1 cellular context compared by ENCODE assay signal in the genomic region with DNA sequence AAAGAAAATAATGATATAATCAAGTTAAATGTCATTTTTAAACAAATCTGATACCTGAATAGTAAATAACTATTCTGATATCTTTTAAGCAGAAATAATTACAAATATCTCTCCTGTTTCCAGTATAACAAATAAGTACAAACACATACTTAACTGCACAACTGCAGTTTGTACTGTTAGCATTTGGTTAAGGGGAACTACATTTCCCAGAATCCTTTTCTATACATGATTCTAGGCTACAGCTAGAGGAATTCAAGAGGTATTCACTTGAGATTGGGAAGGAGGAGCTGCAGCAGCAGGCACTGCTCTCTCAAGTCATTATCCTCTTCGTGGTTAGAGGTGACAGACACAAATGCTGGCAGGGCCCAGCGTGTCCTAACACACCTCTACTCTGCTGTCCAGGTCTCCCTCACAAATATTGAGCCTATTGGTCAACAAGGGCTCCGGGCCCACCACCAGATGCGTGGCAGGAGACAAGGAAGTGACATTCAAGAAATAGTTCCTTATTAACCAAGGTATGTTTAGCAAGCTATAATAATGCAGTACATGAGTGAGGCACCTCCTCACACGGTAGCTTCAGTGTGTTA.
TF ChIP-seq lines count a peak whose summit lies in the region.

No MANE protein-coding gene starts in this region.

TF ChIP-seq in K562, 482 proteins besides CTCF, POLR2A, EP300 and RAD21 (continued from another document and continues in another):
- TF ChIP-seq, protein P1, sequence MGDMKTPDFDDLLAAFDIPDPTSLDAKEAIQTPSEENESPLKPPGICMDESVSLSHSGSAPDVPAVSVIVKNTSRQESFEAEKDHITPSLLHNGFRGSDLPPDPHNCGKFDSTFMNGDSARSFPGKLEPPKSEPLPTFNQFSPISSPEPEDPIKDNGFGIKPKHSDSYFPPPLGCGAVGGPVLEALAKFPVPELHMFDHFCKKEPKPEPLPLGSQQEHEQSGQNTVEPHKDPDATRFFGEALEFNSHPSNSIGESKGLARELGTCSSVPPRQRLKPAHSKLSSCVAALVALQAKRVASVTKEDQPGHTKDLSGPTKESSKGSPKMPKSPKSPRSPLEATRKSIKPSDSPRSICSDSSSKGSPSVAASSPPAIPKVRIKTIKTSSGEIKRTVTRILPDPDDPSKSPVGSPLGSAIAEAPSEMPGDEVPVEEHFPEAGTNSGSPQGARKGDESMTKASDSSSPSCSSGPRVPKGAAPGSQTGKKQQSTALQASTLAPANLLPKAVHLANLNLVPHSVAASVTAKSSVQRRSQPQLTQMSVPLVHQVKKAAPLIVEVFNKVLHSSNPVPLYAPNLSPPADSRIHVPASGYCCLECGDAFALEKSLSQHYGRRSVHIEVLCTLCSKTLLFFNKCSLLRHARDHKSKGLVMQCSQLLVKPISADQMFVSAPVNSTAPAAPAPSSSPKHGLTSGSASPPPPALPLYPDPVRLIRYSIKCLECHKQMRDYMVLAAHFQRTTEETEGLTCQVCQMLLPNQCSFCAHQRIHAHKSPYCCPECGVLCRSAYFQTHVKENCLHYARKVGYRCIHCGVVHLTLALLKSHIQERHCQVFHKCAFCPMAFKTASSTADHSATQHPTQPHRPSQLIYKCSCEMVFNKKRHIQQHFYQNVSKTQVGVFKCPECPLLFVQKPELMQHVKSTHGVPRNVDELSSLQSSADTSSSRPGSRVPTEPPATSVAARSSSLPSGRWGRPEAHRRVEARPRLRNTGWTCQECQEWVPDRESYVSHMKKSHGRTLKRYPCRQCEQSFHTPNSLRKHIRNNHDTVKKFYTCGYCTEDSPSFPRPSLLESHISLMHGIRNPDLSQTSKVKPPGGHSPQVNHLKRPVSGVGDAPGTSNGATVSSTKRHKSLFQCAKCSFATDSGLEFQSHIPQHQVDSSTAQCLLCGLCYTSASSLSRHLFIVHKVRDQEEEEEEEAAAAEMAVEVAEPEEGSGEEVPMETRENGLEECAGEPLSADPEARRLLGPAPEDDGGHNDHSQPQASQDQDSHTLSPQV (IDR thresholded peaks at IDR 0.05) = no peak; the same call in 1 of the 2 replicates
- 0 out of 2 replicates have a peak, but pooled peaks have one; percentile 32 for TF ChIP-seq GTF2E2 (tag; IDR thresholded peaks at IDR 0.05)
- no peak for TF ChIP-seq YY1 (IDR thresholded peaks at IDR 0.05; ENCODE audit: borderline replicate concordance in 1 of 3, control insufficient read depth in 1 of 3, extremely low read depth in 1 of 3, insufficient read depth in 3 of 3, insufficient read length in 1 of 3, insufficient replicate concordance in 2 of 3, low read depth in 1 of 3, low read length in 2 of 3)
- no peak for TF ChIP-seq TEAD2 (tag; IDR thresholded peaks at IDR 0.05)
- TF ChIP-seq ZNF175 (CRISPR knock-in tag; IDR thresholded peaks at IDR 0.05; ENCODE audit: low read depth) = no peak
- peak; percentile 64 for TF ChIP-seq ZBTB8A (IDR thresholded peaks at IDR 0.05; ENCODE audit: partially characterized antibody)
- peak; percentile 84 for TF ChIP-seq ZNF143 (CRISPR knock-in tag; IDR thresholded peaks at IDR 0.05)
- TF ChIP-seq MAZ (CRISPR knock-in tag; conservative IDR thresholded peaks at IDR 0.05 in 1 of 2, IDR thresholded peaks at IDR 0.05 in 1 of 2) = 0 out of 4 replicates have a peak, but pooled peaks of 1 of the 2 experiments have one; percentile 15
- peak; percentile 29; the same call in 1 of the 2 replicates for TF ChIP-seq ZNF212 (CRISPR knock-in tag; IDR thresholded peaks at IDR 0.05)
- peak; percentile 46 to 58; a peak in 3 of 4 replicates for TF ChIP-seq TRIM24 (IDR thresholded peaks at IDR 0.05)
- TF ChIP-seq ZNF253 (CRISPR knock-in tag; conservative IDR thresholded peaks at IDR 0.05) = no peak
- TF ChIP-seq, protein P2, sequence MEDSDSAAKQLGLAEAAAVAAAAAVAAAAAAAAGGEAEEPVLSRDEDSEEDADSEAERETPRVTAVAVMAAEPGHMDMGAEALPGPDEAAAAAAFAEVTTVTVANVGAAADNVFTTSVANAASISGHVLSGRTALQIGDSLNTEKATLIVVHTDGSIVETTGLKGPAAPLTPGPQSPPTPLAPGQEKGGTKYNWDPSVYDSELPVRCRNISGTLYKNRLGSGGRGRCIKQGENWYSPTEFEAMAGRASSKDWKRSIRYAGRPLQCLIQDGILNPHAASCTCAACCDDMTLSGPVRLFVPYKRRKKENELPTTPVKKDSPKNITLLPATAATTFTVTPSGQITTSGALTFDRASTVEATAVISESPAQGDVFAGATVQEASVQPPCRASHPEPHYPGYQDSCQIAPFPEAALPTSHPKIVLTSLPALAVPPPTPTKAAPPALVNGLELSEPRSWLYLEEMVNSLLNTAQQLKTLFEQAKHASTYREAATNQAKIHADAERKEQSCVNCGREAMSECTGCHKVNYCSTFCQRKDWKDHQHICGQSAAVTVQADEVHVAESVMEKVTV (CRISPR knock-in tag; IDR thresholded peaks at IDR 0.05) = peak; percentile 41; the same call in 1 of the 2 replicates
- TF ChIP-seq, protein P3, sequence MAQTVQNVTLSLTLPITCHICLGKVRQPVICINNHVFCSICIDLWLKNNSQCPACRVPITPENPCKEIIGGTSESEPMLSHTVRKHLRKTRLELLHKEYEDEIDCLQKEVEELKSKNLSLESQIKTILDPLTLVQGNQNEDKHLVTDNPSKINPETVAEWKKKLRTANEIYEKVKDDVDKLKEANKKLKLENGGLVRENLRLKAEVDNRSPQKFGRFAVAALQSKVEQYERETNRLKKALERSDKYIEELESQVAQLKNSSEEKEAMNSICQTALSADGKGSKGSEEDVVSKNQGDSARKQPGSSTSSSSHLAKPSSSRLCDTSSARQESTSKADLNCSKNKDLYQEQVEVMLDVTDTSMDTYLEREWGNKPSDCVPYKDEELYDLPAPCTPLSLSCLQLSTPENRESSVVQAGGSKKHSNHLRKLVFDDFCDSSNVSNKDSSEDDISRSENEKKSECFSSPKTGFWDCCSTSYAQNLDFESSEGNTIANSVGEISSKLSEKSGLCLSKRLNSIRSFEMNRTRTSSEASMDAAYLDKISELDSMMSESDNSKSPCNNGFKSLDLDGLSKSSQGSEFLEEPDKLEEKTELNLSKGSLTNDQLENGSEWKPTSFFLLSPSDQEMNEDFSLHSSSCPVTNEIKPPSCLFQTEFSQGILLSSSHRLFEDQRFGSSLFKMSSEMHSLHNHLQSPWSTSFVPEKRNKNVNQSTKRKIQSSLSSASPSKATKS (CRISPR knock-in tag; IDR thresholded peaks at IDR 0.05) = no peak
- no peak for TF ChIP-seq PTRF (tag; IDR thresholded peaks at IDR 0.05)
- TF ChIP-seq, protein P4, sequence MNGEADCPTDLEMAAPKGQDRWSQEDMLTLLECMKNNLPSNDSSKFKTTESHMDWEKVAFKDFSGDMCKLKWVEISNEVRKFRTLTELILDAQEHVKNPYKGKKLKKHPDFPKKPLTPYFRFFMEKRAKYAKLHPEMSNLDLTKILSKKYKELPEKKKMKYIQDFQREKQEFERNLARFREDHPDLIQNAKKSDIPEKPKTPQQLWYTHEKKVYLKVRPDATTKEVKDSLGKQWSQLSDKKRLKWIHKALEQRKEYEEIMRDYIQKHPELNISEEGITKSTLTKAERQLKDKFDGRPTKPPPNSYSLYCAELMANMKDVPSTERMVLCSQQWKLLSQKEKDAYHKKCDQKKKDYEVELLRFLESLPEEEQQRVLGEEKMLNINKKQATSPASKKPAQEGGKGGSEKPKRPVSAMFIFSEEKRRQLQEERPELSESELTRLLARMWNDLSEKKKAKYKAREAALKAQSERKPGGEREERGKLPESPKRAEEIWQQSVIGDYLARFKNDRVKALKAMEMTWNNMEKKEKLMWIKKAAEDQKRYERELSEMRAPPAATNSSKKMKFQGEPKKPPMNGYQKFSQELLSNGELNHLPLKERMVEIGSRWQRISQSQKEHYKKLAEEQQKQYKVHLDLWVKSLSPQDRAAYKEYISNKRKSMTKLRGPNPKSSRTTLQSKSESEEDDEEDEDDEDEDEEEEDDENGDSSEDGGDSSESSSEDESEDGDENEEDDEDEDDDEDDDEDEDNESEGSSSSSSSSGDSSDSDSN (IDR thresholded peaks at IDR 0.05; ENCODE audit: borderline replicate concordance in 1 of 2, low read depth in 2 of 2, low read length in 2 of 2) = 0 out of 4 replicates have a peak, but pooled peaks of 1 of the 2 experiments have one; percentile 18
- TF ChIP-seq CSDE1 (IDR thresholded peaks at IDR 0.05) = no peak
- TF ChIP-seq, protein P5, sequence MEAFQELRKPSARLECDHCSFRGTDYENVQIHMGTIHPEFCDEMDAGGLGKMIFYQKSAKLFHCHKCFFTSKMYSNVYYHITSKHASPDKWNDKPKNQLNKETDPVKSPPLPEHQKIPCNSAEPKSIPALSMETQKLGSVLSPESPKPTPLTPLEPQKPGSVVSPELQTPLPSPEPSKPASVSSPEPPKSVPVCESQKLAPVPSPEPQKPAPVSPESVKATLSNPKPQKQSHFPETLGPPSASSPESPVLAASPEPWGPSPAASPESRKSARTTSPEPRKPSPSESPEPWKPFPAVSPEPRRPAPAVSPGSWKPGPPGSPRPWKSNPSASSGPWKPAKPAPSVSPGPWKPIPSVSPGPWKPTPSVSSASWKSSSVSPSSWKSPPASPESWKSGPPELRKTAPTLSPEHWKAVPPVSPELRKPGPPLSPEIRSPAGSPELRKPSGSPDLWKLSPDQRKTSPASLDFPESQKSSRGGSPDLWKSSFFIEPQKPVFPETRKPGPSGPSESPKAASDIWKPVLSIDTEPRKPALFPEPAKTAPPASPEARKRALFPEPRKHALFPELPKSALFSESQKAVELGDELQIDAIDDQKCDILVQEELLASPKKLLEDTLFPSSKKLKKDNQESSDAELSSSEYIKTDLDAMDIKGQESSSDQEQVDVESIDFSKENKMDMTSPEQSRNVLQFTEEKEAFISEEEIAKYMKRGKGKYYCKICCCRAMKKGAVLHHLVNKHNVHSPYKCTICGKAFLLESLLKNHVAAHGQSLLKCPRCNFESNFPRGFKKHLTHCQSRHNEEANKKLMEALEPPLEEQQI (IDR thresholded peaks at IDR 0.05) = 0 out of 2 replicates have a peak, but pooled peaks have one; percentile 20
- peak; percentile 30; the same call in 1 of the 2 replicates for TF ChIP-seq ZFX (CRISPR knock-in tag; IDR thresholded peaks at IDR 0.05)
- TF ChIP-seq, protein P6, sequence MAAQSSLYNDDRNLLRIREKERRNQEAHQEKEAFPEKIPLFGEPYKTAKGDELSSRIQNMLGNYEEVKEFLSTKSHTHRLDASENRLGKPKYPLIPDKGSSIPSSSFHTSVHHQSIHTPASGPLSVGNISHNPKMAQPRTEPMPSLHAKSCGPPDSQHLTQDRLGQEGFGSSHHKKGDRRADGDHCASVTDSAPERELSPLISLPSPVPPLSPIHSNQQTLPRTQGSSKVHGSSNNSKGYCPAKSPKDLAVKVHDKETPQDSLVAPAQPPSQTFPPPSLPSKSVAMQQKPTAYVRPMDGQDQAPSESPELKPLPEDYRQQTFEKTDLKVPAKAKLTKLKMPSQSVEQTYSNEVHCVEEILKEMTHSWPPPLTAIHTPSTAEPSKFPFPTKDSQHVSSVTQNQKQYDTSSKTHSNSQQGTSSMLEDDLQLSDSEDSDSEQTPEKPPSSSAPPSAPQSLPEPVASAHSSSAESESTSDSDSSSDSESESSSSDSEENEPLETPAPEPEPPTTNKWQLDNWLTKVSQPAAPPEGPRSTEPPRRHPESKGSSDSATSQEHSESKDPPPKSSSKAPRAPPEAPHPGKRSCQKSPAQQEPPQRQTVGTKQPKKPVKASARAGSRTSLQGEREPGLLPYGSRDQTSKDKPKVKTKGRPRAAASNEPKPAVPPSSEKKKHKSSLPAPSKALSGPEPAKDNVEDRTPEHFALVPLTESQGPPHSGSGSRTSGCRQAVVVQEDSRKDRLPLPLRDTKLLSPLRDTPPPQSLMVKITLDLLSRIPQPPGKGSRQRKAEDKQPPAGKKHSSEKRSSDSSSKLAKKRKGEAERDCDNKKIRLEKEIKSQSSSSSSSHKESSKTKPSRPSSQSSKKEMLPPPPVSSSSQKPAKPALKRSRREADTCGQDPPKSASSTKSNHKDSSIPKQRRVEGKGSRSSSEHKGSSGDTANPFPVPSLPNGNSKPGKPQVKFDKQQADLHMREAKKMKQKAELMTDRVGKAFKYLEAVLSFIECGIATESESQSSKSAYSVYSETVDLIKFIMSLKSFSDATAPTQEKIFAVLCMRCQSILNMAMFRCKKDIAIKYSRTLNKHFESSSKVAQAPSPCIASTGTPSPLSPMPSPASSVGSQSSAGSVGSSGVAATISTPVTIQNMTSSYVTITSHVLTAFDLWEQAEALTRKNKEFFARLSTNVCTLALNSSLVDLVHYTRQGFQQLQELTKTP (IDR thresholded peaks at IDR 0.05; ENCODE audit: low read depth in 1 of 2, partially characterized antibody in 2 of 2) = peak in 1 of 2 experiments; percentile 82
- TF ChIP-seq, protein P7, sequence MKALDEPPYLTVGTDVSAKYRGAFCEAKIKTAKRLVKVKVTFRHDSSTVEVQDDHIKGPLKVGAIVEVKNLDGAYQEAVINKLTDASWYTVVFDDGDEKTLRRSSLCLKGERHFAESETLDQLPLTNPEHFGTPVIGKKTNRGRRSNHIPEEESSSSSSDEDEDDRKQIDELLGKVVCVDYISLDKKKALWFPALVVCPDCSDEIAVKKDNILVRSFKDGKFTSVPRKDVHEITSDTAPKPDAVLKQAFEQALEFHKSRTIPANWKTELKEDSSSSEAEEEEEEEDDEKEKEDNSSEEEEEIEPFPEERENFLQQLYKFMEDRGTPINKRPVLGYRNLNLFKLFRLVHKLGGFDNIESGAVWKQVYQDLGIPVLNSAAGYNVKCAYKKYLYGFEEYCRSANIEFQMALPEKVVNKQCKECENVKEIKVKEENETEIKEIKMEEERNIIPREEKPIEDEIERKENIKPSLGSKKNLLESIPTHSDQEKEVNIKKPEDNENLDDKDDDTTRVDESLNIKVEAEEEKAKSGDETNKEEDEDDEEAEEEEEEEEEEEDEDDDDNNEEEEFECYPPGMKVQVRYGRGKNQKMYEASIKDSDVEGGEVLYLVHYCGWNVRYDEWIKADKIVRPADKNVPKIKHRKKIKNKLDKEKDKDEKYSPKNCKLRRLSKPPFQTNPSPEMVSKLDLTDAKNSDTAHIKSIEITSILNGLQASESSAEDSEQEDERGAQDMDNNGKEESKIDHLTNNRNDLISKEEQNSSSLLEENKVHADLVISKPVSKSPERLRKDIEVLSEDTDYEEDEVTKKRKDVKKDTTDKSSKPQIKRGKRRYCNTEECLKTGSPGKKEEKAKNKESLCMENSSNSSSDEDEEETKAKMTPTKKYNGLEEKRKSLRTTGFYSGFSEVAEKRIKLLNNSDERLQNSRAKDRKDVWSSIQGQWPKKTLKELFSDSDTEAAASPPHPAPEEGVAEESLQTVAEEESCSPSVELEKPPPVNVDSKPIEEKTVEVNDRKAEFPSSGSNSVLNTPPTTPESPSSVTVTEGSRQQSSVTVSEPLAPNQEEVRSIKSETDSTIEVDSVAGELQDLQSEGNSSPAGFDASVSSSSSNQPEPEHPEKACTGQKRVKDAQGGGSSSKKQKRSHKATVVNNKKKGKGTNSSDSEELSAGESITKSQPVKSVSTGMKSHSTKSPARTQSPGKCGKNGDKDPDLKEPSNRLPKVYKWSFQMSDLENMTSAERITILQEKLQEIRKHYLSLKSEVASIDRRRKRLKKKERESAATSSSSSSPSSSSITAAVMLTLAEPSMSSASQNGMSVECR (CRISPR knock-in tag; IDR thresholded peaks at IDR 0.05) = no peak
- no peak for TF ChIP-seq ZFP30 (CRISPR knock-in tag; IDR thresholded peaks at IDR 0.05; ENCODE audit: borderline replicate concordance)
- TF ChIP-seq CBX3 (IDR thresholded peaks at IDR 0.05; ENCODE audit: borderline replicate concordance in 1 of 2, low read length in 2 of 2) = peak in 1 of 2 experiments; percentile 85; a peak in 1 of 3 replicates
- no peak for TF ChIP-seq HSF4 (CRISPR knock-in tag; IDR thresholded peaks at IDR 0.05; ENCODE audit: borderline replicate concordance)
- 0 out of 2 replicates have a peak, but pooled peaks have one; percentile 24 for TF ChIP-seq GATAD2B (IDR thresholded peaks at IDR 0.05; ENCODE audit: borderline replicate concordance)
- no peak for TF ChIP-seq TCF7L2 (IDR thresholded peaks at IDR 0.05; ENCODE audit: low read depth, low read length)
- TF ChIP-seq POLR2H (tag; IDR thresholded peaks at IDR 0.05; ENCODE audit: low read depth) = no peak; the same call in 1 of the 2 replicates
- TF ChIP-seq ZBTB17 (CRISPR knock-in tag; IDR thresholded peaks at IDR 0.05) = no peak; the same call in 1 of the 2 replicates
